In the genomic region with DNA sequence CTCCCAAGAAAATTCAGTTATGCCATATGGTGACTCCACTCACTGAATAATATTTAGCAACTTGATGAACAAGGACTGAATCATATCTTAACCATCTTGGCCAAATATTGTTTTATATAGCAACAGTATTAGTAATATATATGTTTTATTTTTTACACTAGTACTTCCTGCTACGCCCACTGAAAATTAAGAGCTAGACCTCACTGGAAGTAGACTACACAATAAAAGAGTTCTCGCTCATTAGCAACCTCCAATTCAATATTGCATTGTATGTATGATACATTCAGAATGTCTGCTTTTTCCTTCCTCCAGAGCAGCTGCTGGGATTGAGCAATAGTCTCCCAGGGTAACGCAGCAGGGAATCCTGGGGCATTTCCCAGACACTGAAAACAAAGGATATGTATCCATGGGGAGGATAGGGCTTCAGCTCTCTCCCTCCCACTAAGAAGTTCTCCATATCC, we compare ENCODE assay signal across 10 cellular contexts. TPM values are rescaled to one million over a fixed set of nuclear protein-coding genes. Genes with fewer than 3 reads are reported as not detected.
DNase-seq lines count a peak whose midpoint lies in the region; ATAC-seq and TF ChIP-seq lines count a peak whose summit lies in the region.
"Had no signal": no experiment of that assay in that cellular context is flagged by ENCODE, and none has a peak within 500 bp of the region (broad histone marks: within the 10 kb centered on the region; RNA-seq: fewer than 3 reads in every experiment).

No MANE protein-coding gene starts in this region.

- intact Hi-C loops in IMR-90 (cut with micrococcal nuclease) (loop anchor here (5.0 to 10.0 kb wide), 2 partner anchors 80 to 118 kb away; no protein-coding TSS in a partner anchor), body of pancreas (cut with DNase I) (no loop called here), left lung (cut with DNase I) (no loop called here)

- dilution Hi-C loops in IMR-90 (cut with HindIII; ENCODE audit: low sequenced_read_pairs, unreplicated experiment), result no loop called here

- H3K9ac ChIP-seq in IMR-90 (ENCODE audit: low read depth, low read length), result no peak overlapping the region

- H3K23ac ChIP-seq in IMR-90 (ENCODE audit: low read depth, low read length), result no peak overlapping the region; the same call in 1 of the 2 replicates

- no peaks in the 10 kb centered on the region for H3K4me1 Mint-ChIP-seq in progenitor cell of endocrine pancreas (ENCODE audit: low read depth)

- no peaks in the 10 kb centered on the region for H3K79me1 ChIP-seq in IMR-90 (ENCODE audit: low read depth in 1 of 2, low read length in 2 of 2)

- H4K20me1 ChIP-seq in IMR-90 (ENCODE audit: insufficient read depth, low read length), result peaks cover 3% of the 10 kb centered on the region; the same call in 1 of the 2 replicates

- no TSS peak for BruUV-seq in IMR-90 (replicated peaks; lab: Mats Ljungman, UMichigan)

- no peak overlapping the region for H3K4me3 ChIP-seq in AG10803 (ENCODE audit: low read length)
- H3K4me3 ChIP-seq in IMR-90 (ENCODE audit: insufficient read depth, low read depth, low read length), result no peak overlapping the region
- H3K4me3 ChIP-seq in body of pancreas, result no peak overlapping the region
- H3K4me3 ChIP-seq in left lung, result no peak overlapping the region

- H4K91ac ChIP-seq in IMR-90 (ENCODE audit: insufficient read depth, low read depth, low read length), result peak overlapping the region; percentile 46; the same call in 1 of the 2 replicates

- TF ChIP-seq CTCF in AG10803 (conservative IDR thresholded peaks at IDR 0.05; ENCODE audit: low read length) (no peak), IMR-90 (conservative IDR thresholded peaks at IDR 0.05; ENCODE audit: low read depth, low read length) (no peak), body of pancreas (IDR thresholded peaks at IDR 0.05) (no peak), left lung (IDR thresholded peaks at IDR 0.05) (no peak), GM13977 (IDR thresholded peaks at IDR 0.05; ENCODE audit: extremely low read depth, insufficient read depth, missing control alignments) (no peak), progenitor cell of endocrine pancreas (IDR thresholded peaks at IDR 0.05; ENCODE audit: unreplicated experiment) (no peak)

- CTCF ChIA-PET in IMR-90 (lab: Yijun Ruan, JAX), result interaction anchor here (0.5 to 1.4 kb wide), 3 partner anchors 11 to 14 kb away, joined by 3 read pairs; no protein-coding TSS in a partner anchor

- H3K4ac ChIP-seq in IMR-90 (ENCODE audit: low read depth, low read length), result peak overlapping the region; percentile 80

- in situ Hi-C loops in IMR-90 (cut with MboI; ENCODE audit: low sequenced_read_pairs), result no loop called here
- in situ Hi-C loops in GM13977 (cut with MboI; ENCODE audit: low pct_unique_long_range_greater_than_20kb, low sequenced_read_pairs, unreplicated experiment), result loop anchor here (25.0 kb wide), 1 partner anchor 865 kb away; no protein-coding TSS in a partner anchor

- peak overlapping the region; percentile 94 for H2BK5ac ChIP-seq in IMR-90 (ENCODE audit: low read depth, low read length, poor library complexity, severe bottlenecking)

- H4K8ac ChIP-seq in IMR-90 (ENCODE audit: low read depth in 2 of 2, low read length in 2 of 2), result peak overlapping the region; percentile 37 to 80; a peak in 3 of 4 replicates

- H3K27ac Mint-ChIP-seq in progenitor cell of endocrine pancreas, result no peak overlapping the region

- H2AK5ac ChIP-seq in IMR-90 (ENCODE audit: low read depth, low read length), result no peak overlapping the region

- peak overlapping the region; percentile 42; the same call in 1 of the 2 replicates for H3K14ac ChIP-seq in IMR-90 (replicated peaks; ENCODE audit: low read depth, low read length)

- peaks cover 6% of the 10 kb centered on the region for H3K9me1 ChIP-seq in IMR-90 (ENCODE audit: insufficient read depth, low read length)

- 0 out of 2 replicates have a peak, but pooled peaks have one; percentile 2 for TF ChIP-seq RAD21 in IMR-90 (IDR thresholded peaks at IDR 0.05; ENCODE audit: low read length)

- 0 out of 2 replicates have a peak overlapping the region, but pooled peaks have one; percentile 16 for H3K56ac ChIP-seq in IMR-90 (ENCODE audit: extremely low read depth, insufficient read depth, low read length)

- DNase-seq in AG10803 (ENCODE audit: low read depth) (peak; percentile 87), IMR-90 (peak; percentile 90), body of pancreas (peak; percentile 28 to 58 (median 48)), left lung (no peak), GM13977 (ENCODE audit: low spot score) (no peak), MV-4-11 (lab: John Stamatoyannopoulos, UW) (no peak), activated gamma-delta T cell (lab: John Stamatoyannopoulos, UW) (no peak), progenitor cell of endocrine pancreas (ENCODE audit: low spot score, unreplicated experiment) (no peak)
- DNase-seq: GF-D8; naive thymus-derived CD8-positive, alpha-beta T cell had no signal

- H3K4me3 Mint-ChIP-seq in progenitor cell of endocrine pancreas (ENCODE audit: low read depth), result no peak overlapping the region
- H3K4me3 Mint-ChIP-seq: naive thymus-derived CD8-positive, alpha-beta T cell had no signal

- peak overlapping the region; percentile 82 for H2AFZ ChIP-seq in IMR-90 (replicated peaks; ENCODE audit: low read length, poor library complexity)

- H3K9me3 Mint-ChIP-seq in progenitor cell of endocrine pancreas (ENCODE audit: low read depth), result no peaks in the 10 kb centered on the region

- H3K18ac ChIP-seq in IMR-90 (ENCODE audit: low read depth, low read length), result peak overlapping the region; percentile 84; the same call in 1 of the 2 replicates

- ATAC-seq in IMR-90 (ENCODE audit: low read depth), result peak; percentile 72
- peak; percentile 75 for ATAC-seq in body of pancreas
- peak; percentile 82 for ATAC-seq in left lung
- ATAC-seq: naive thymus-derived CD8-positive, alpha-beta T cell had no signal

- peaks cover 8% of the 10 kb centered on the region for H3K27me3 Mint-ChIP-seq in progenitor cell of endocrine pancreas
- H3K27me3 Mint-ChIP-seq: naive thymus-derived CD8-positive, alpha-beta T cell had no signal

- peaks cover 11% of the 10 kb centered on the region for H3K4me1 ChIP-seq in IMR-90 (ENCODE audit: control insufficient read depth, insufficient read depth, low read length)
- peaks cover 18% of the 10 kb centered on the region for H3K4me1 ChIP-seq in body of pancreas
- peaks cover 0 to 3% of the 10 kb centered on the region in 2 donors for H3K4me1 ChIP-seq in left lung

- no peaks in the 10 kb centered on the region for H3K27me3 ChIP-seq in IMR-90 (ENCODE audit: control insufficient read depth, insufficient read depth, low read length)
- H3K27me3 ChIP-seq in body of pancreas, result no peaks in the 10 kb centered on the region
- no peaks in the 10 kb centered on the region for H3K27me3 ChIP-seq in left lung

- H2BK120ac ChIP-seq in IMR-90 (ENCODE audit: low read depth, low read length), result peak overlapping the region; percentile 48

- no peaks in the 10 kb centered on the region for H3K36me3 Mint-ChIP-seq in progenitor cell of endocrine pancreas (ENCODE audit: insufficient read depth)
- H3K36me3 Mint-ChIP-seq: naive thymus-derived CD8-positive, alpha-beta T cell had no signal

- H2BK15ac ChIP-seq in IMR-90 (ENCODE audit: low read depth, low read length), result no peak overlapping the region

- H4K5ac ChIP-seq in IMR-90 (ENCODE audit: low read depth, low read length), result peak overlapping the region; percentile 86; the same call in 1 of the 2 replicates

- POLR2A ChIA-PET in IMR-90 (lab: Charles Lee; ENCODE audit: unreplicated experiment), result no interaction called here

- TF ChIP-seq POLR2A in IMR-90 (IDR thresholded peaks at IDR 0.05; ENCODE audit: low read depth, low read length) (no peak; the same call in 1 of the 2 replicates), body of pancreas (IDR thresholded peaks at IDR 0.05) (no peak)

- peak overlapping the region; percentile 80; the same call in 1 of the 2 replicates for H3K4me2 ChIP-seq in IMR-90 (ENCODE audit: low read depth, low read length)

- no peak overlapping the region for H2AK9ac ChIP-seq in IMR-90 (replicated peaks; ENCODE audit: low read depth, low read length, poor library complexity)

- WGBS in IMR-90 (ENCODE audit: extremely low coverage in 2 of 2, insufficient read length in 1 of 2), 2 experiments, result no CpG with 5 or more reads among the region's 3 CpGs
- WGBS in body of pancreas, 2 donors, result 62 to 80% methylated on average over 3 of the region's 3 CpGs

- H3K9me3 ChIP-seq in IMR-90 (ENCODE audit: control insufficient read depth, insufficient read depth, low read length) (no peaks in the 10 kb centered on the region; the same call in 1 of the 2 replicates), body of pancreas (no peaks in the 10 kb centered on the region), left lung (peaks cover 0 to 5% of the 10 kb centered on the region in 2 donors)

- H3K36me3 ChIP-seq in IMR-90 (ENCODE audit: control insufficient read depth, insufficient read depth, low read length) (no peaks in the 10 kb centered on the region), body of pancreas (replicated peaks in 1 of 2; ENCODE audit: insufficient read depth in 1 of 2, low read depth in 2 of 2) (no peaks in the 10 kb centered on the region), left lung (no peaks in the 10 kb centered on the region)

- peak overlapping the region; percentile 41 for H2BK20ac ChIP-seq in IMR-90 (ENCODE audit: low read depth, low read length)

- H3K27ac ChIP-seq in IMR-90 (ENCODE audit: insufficient read depth, low read length) (peak overlapping the region; percentile 80; the same call in 1 of the 2 replicates), body of pancreas (peak overlapping the region in 1 of 4 donors; percentile 44), left lung (no peak overlapping the region)

TF ChIP-seq in IMR-90, 13 proteins besides CTCF, POLR2A, EP300 and RAD21:
- TF ChIP-seq MAFK (IDR thresholded peaks at IDR 0.05; ENCODE audit: low read depth, low read length) (no peak), RCOR1 (IDR thresholded peaks at IDR 0.05; ENCODE audit: insufficient replicate concordance, low read length) (no peak), CEBPB (IDR thresholded peaks at IDR 0.05; ENCODE audit: low read depth, low read length) (peak; percentile 99), FOS (IDR thresholded peaks at IDR 0.05; ENCODE audit: low read depth, low read length) (peak; percentile 20; the same call in 1 of the 2 replicates), MAZ (IDR thresholded peaks at IDR 0.05; ENCODE audit: borderline replicate concordance, low read depth, low read length) (0 out of 2 replicates have a peak, but pooled peaks have one; percentile 19)

RNA-seq across cellular contexts. Expression of gene TRIB2, which starts 14.0 kb away (rescaled TPM):
- total RNA-seq in IMR-90 (2012; rRNA removed) (12.7 and 16.1 TPM in 2 replicates), body of pancreas (10 to 100 TPM; 49.3 to 99.2 TPM), left lung (10 to 100 TPM; 36.4 to 39.7 TPM), progenitor cell of endocrine pancreas (56.6 and 57.8 TPM in 2 replicates)
- 10.7 and 12.0 TPM in 2 replicates for polyA plus RNA-seq in IMR-90 (2012; rRNA removed)
- 8.4 and 17.9 TPM in 2 replicates for polyA plus RNA-seq in IMR-90 (2012; cell fraction: cytosol; rRNA removed)
- 30.1 and 46.8 TPM in 2 replicates for polyA plus RNA-seq in IMR-90 (2012; cell fraction: nucleus; rRNA removed; ENCODE audit: low replicate concordance)

Comparison
In these comparisons a context has a peak if more than half of its experiments do, and no peak if none do; other contexts are left out.
1. DNase-seq: peak in AG10803 (single experiment), IMR-90 (single experiment) and body of pancreas (4 of 4); none in left lung (0 of 2), GM13977 (single experiment), MV-4-11 (single experiment), activated gamma-delta T cell (single experiment) and progenitor cell of endocrine pancreas (single experiment).
2. Peak in every context shown above with its lines, with median percentiles within 50 percentile points of each other: ATAC-seq.